Comparison of ENCODE assay signal across 19 cellular contexts in genomic region chr4:119692001-119692400, GRCh38.
DNase-seq lines count a peak whose midpoint lies in the region; ATAC-seq and TF ChIP-seq lines count a peak whose summit lies in the region.
"Had no signal": no experiment of that assay in that cellular context is flagged by ENCODE, and none has a peak within 500 bp of the region (broad histone marks: within the 10 kb centered on the region; RNA-seq: fewer than 3 reads in every experiment).

No MANE protein-coding gene starts in this region.

- no peaks in the 10 kb centered on the region for H3K27me3 Mint-ChIP-seq in type B pancreatic cell
- H3K27me3 Mint-ChIP-seq: progenitor cell of endocrine pancreas had no signal

- H3K4me3 Mint-ChIP-seq in type B pancreatic cell, result no peak overlapping the region
- H3K4me3 Mint-ChIP-seq: T-helper 2 cell treated with Interferon-gamma antibody and Interleukin-4, amounts not matched to agents 5 μg/mL and 100 μg/mL, for 36 hours had no signal

- peaks cover 4% of the 10 kb centered on the region for H3K4me1 Mint-ChIP-seq in type B pancreatic cell (ENCODE audit: unreplicated experiment)

- H3K4me3 ChIP-seq in AG10803 (ENCODE audit: low read length), result no peak overlapping the region
- no peak overlapping the region for H3K4me3 ChIP-seq in epithelial cell of esophagus (ENCODE audit: low read length)
- H3K4me3 ChIP-seq: hepatocyte had no signal

- no peak for ATAC-seq in GM21390 (IDR thresholded peaks at IDR 0.05; ENCODE audit: unreplicated experiment)
- ATAC-seq: activated naive CD4-positive, alpha-beta T cell treated with anti-CD3 and anti-CD28 coated beads, Interleukin-2, amount 50 U/mL, for 72 hours; left lobe of liver had no signal

- peaks cover 5% of the 10 kb centered on the region for H3K9me3 Mint-ChIP-seq in type B pancreatic cell

- H3K36me3 Mint-ChIP-seq in type B pancreatic cell, result peaks cover 4% of the 10 kb centered on the region

- DNase-seq in AG10803 (ENCODE audit: low read depth), result peak; percentile 42
- DNase-seq in M059J (ENCODE audit: low read depth), result peak; percentile 71
- peak; percentile 14 for DNase-seq in epithelial cell of esophagus (ENCODE audit: low read depth)
- peak; percentile 46 for DNase-seq in myocyte (ENCODE audit: low read depth)
- no peak for DNase-seq in type B pancreatic cell (ENCODE audit: extremely low spot score, unreplicated experiment)
- DNase-seq in dermis blood vessel endothelial cell, result no peak
- DNase-seq in activated CD4-positive, alpha-beta T cell treated with anti-CD3 and anti-CD28 coated beads for 48 hours, result no peak
- DNase-seq: activated CD4-positive, alpha-beta T cell treated with anti-CD3 and anti-CD28 coated beads for 1 hour; BE2C; DMS153; NCI-H1417; NCI-H2227 treated with DMSO at 0.1 percent for 48 hours; NK-92 treated with Interleukin-12 subunit alpha and Interleukin-12 subunit beta, amount 100 ng/mL, for 24 hours had no signal

- H3K27ac Mint-ChIP-seq in type B pancreatic cell, result no peak overlapping the region
- H3K27ac Mint-ChIP-seq: progenitor cell of endocrine pancreas; T-helper 2 cell treated with Interferon-gamma antibody and Interleukin-4, amounts not matched to agents 5 μg/mL and 100 μg/mL, for 36 hours had no signal

- TF ChIP-seq CTCF in AG10803 (conservative IDR thresholded peaks at IDR 0.05; ENCODE audit: low read length) (peak; percentile 41), epithelial cell of esophagus (IDR thresholded peaks at IDR 0.05; ENCODE audit: insufficient read depth, low read depth, low read length, missing control alignments) (no peak), type B pancreatic cell (conservative IDR thresholded peaks at IDR 0.05) (no peak)

Comparison
In these comparisons a context has a peak if more than half of its experiments do, and no peak if none do; other contexts are left out.
1. DNase-seq: peak in AG10803 (single experiment), M059J (single experiment), epithelial cell of esophagus (single experiment) and myocyte (single experiment); none in type B pancreatic cell (single experiment), dermis blood vessel endothelial cell (single experiment) and activated CD4-positive, alpha-beta T cell treated with anti-CD3 and anti-CD28 coated beads for 48 hours (single experiment).